18 cellular contexts compared by ENCODE assay signal in the genomic region with DNA sequence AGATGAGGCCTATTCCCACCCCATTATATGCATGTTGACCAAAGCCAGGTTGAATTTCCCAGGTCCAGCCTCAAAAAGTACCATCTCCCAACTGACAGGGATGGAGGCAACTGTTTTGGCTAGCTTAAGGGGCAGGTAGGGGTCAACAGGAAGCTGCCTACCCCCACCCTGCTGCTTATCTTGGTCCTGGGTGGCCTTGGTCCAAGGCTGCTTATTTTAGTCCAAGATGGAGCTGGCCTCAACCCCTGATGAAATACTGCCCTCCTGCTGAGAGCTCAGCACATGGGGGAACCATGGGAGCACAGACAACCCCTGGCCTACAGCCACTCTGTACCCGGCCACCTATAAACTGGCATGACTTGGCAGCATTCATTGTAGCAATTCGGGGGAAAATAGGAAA. TPM values are rescaled to one million over a fixed set of nuclear protein-coding genes. Genes with fewer than 3 reads are reported as not detected.
DNase-seq lines count a peak whose midpoint lies in the region; ATAC-seq and TF ChIP-seq lines count a peak whose summit lies in the region.
"Had no signal": no experiment of that assay in that cellular context is flagged by ENCODE, and none has a peak within 500 bp of the region (broad histone marks: within the 10 kb centered on the region; RNA-seq: fewer than 3 reads in every experiment).

No MANE protein-coding gene starts in this region.

- peak; percentile 9 for DNase-seq in activated CD8-positive, alpha-beta T cell treated with anti-CD3 and anti-CD28 coated beads for 36 hours
- no peak for DNase-seq in activated CD8-positive, alpha-beta T cell treated with anti-CD3 and anti-CD28 coated beads, Interleukin-2, amount 10 ng/mL, durations not matched to agents 7 days and 5 days
- DNase-seq in T-helper 2 cell treated with Interferon-gamma antibody and Interleukin-4, amounts not matched to agents 5 μg/mL and 100 μg/mL, for 36 hours (ENCODE audit: low spot score): no peak
- peak; percentile 10 for DNase-seq in fibroblast of pulmonary artery (ENCODE audit: low read depth)
- DNase-seq in progenitor cell of endocrine pancreas (ENCODE audit: low spot score, unreplicated experiment): no peak
- DNase-seq: 8988T, DMS 273 treated with DMSO at 0.1 percent for 48 hours, H7, Kasumi-1, MV-4-11, NCI-H146, NCI-H2227 treated with DMSO at 0.1 percent for 48 hours, NCI-H526 had no signal

- no peak for TF ChIP-seq CTCF in activated CD8-positive, alpha-beta T cell treated with anti-CD3 and anti-CD28 coated beads for 36 hours (IDR thresholded peaks at IDR 0.05)
- TF ChIP-seq CTCF in fibroblast of pulmonary artery (IDR thresholded peaks at IDR 0.05; ENCODE audit: low read length, missing control alignments) (no peak), progenitor cell of endocrine pancreas (IDR thresholded peaks at IDR 0.05; ENCODE audit: unreplicated experiment) (no peak)

- H3K4me3 ChIP-seq in fibroblast of pulmonary artery (replicated peaks; ENCODE audit: low read depth, low read length): no peak overlapping the region
- H3K4me3 ChIP-seq: BLaER1 treated with 17β-estradiol and CSF1 and Interleukin-3, amounts not matched to agents 10 nM and 100 nM had no signal

- no peaks in the 10 kb centered on the region for H3K9me3 Mint-ChIP-seq in activated CD8-positive, alpha-beta T cell treated with anti-CD3 and anti-CD28 coated beads for 36 hours
- no peaks in the 10 kb centered on the region for H3K9me3 Mint-ChIP-seq in activated CD8-positive, alpha-beta T cell treated with anti-CD3 and anti-CD28 coated beads, Interleukin-2, amount 10 ng/mL, durations not matched to agents 7 days and 5 days (ENCODE audit: insufficient read depth)
- no peaks in the 10 kb centered on the region for H3K9me3 Mint-ChIP-seq in T-helper 2 cell treated with Interferon-gamma antibody and Interleukin-4, amounts not matched to agents 5 μg/mL and 100 μg/mL, for 36 hours
- H3K9me3 Mint-ChIP-seq in progenitor cell of endocrine pancreas (ENCODE audit: low read depth): no peaks in the 10 kb centered on the region
- peaks cover 2% of the 10 kb centered on the region for H3K9me3 Mint-ChIP-seq in stimulated activated memory B cell treated with anti-CD40 and anti-IgM and Interleukin-4, amounts not matched to agents 10 μg/mL and 1 μg/mL and 100 μg/mL, for 72 hours

- no peak overlapping the region for H3K4me3 Mint-ChIP-seq in activated CD8-positive, alpha-beta T cell treated with anti-CD3 and anti-CD28 coated beads for 36 hours
- no peak overlapping the region for H3K4me3 Mint-ChIP-seq in activated CD8-positive, alpha-beta T cell treated with anti-CD3 and anti-CD28 coated beads, Interleukin-2, amount 10 ng/mL, durations not matched to agents 7 days and 5 days
- no peak overlapping the region for H3K4me3 Mint-ChIP-seq in T-helper 2 cell treated with Interferon-gamma antibody and Interleukin-4, amounts not matched to agents 5 μg/mL and 100 μg/mL, for 36 hours
- no peak overlapping the region for H3K4me3 Mint-ChIP-seq in progenitor cell of endocrine pancreas (ENCODE audit: low read depth)
- no peak overlapping the region for H3K4me3 Mint-ChIP-seq in stimulated activated memory B cell treated with anti-CD40 and anti-IgM and Interleukin-4, amounts not matched to agents 10 μg/mL and 1 μg/mL and 100 μg/mL, for 72 hours

- H3K36me3 Mint-ChIP-seq in activated CD8-positive, alpha-beta T cell treated with anti-CD3 and anti-CD28 coated beads for 36 hours (ENCODE audit: low read depth): peaks cover 7% of the 10 kb centered on the region
- peaks cover 9% of the 10 kb centered on the region for H3K36me3 Mint-ChIP-seq in activated CD8-positive, alpha-beta T cell treated with anti-CD3 and anti-CD28 coated beads, Interleukin-2, amount 10 ng/mL, durations not matched to agents 7 days and 5 days (ENCODE audit: low read depth)
- peaks cover 12% of the 10 kb centered on the region for H3K36me3 Mint-ChIP-seq in T-helper 2 cell treated with Interferon-gamma antibody and Interleukin-4, amounts not matched to agents 5 μg/mL and 100 μg/mL, for 36 hours (ENCODE audit: low read depth)
- no peaks in the 10 kb centered on the region for H3K36me3 Mint-ChIP-seq in progenitor cell of endocrine pancreas (ENCODE audit: insufficient read depth)
- H3K36me3 Mint-ChIP-seq in stimulated activated memory B cell treated with anti-CD40 and anti-IgM and Interleukin-4, amounts not matched to agents 10 μg/mL and 1 μg/mL and 100 μg/mL, for 72 hours: peaks cover 5% of the 10 kb centered on the region

- CTCF ChIA-PET in activated CD8-positive, alpha-beta T cell treated with anti-CD3 and anti-CD28 coated beads for 36 hours (lab: Charles Lee): no interaction called here
- CTCF ChIA-PET in activated CD8-positive, alpha-beta T cell treated with anti-CD3 and anti-CD28 coated beads, Interleukin-2, amount 10 ng/mL, durations not matched to agents 7 days and 5 days (lab: Charles Lee): interaction anchor here (0.5 kb wide), 1 partner anchor 78 kb away, joined by 3 read pairs; no protein-coding TSS in a partner anchor

- POLR2A ChIA-PET in activated CD8-positive, alpha-beta T cell treated with anti-CD3 and anti-CD28 coated beads for 36 hours (lab: Charles Lee): interaction anchor here (0.5 to 4.4 kb wide), 16 partner anchors 8 to 555 kb away, joined by 3 to 40 read pairs (median 4); no protein-coding TSS in a partner anchor
- POLR2A ChIA-PET in activated CD8-positive, alpha-beta T cell treated with anti-CD3 and anti-CD28 coated beads, Interleukin-2, amount 10 ng/mL, durations not matched to agents 7 days and 5 days (lab: Charles Lee): interaction anchor here (0.7 to 3.8 kb wide), 10 partner anchors 9 to 157 kb away, joined by 3 to 23 read pairs (median 4); partner anchors contain the start of genes H2AZ2 and MYO1G

- H3K4me1 Mint-ChIP-seq in activated CD8-positive, alpha-beta T cell treated with anti-CD3 and anti-CD28 coated beads for 36 hours (ENCODE audit: low read depth): peaks cover 19% of the 10 kb centered on the region
- H3K4me1 Mint-ChIP-seq in activated CD8-positive, alpha-beta T cell treated with anti-CD3 and anti-CD28 coated beads, Interleukin-2, amount 10 ng/mL, durations not matched to agents 7 days and 5 days (ENCODE audit: low read depth): peaks cover 18% of the 10 kb centered on the region
- H3K4me1 Mint-ChIP-seq in T-helper 2 cell treated with Interferon-gamma antibody and Interleukin-4, amounts not matched to agents 5 μg/mL and 100 μg/mL, for 36 hours (ENCODE audit: low read depth): peaks cover 15% of the 10 kb centered on the region
- peaks cover 10% of the 10 kb centered on the region for H3K4me1 Mint-ChIP-seq in progenitor cell of endocrine pancreas (ENCODE audit: low read depth)
- H3K4me1 Mint-ChIP-seq in stimulated activated memory B cell treated with anti-CD40 and anti-IgM and Interleukin-4, amounts not matched to agents 10 μg/mL and 1 μg/mL and 100 μg/mL, for 72 hours: peaks cover 28% of the 10 kb centered on the region

- no peak overlapping the region for H3K27ac Mint-ChIP-seq in activated CD8-positive, alpha-beta T cell treated with anti-CD3 and anti-CD28 coated beads for 36 hours
- no peak overlapping the region for H3K27ac Mint-ChIP-seq in activated CD8-positive, alpha-beta T cell treated with anti-CD3 and anti-CD28 coated beads, Interleukin-2, amount 10 ng/mL, durations not matched to agents 7 days and 5 days
- peak overlapping the region; percentile 31 for H3K27ac Mint-ChIP-seq in T-helper 2 cell treated with Interferon-gamma antibody and Interleukin-4, amounts not matched to agents 5 μg/mL and 100 μg/mL, for 36 hours
- peak overlapping the region; percentile 56 for H3K27ac Mint-ChIP-seq in progenitor cell of endocrine pancreas
- H3K27ac Mint-ChIP-seq in stimulated activated memory B cell treated with anti-CD40 and anti-IgM and Interleukin-4, amounts not matched to agents 10 μg/mL and 1 μg/mL and 100 μg/mL, for 72 hours: no peak overlapping the region

- ATAC-seq in activated CD8-positive, alpha-beta T cell treated with anti-CD3 and anti-CD28 coated beads for 36 hours: no peak
- ATAC-seq in activated CD8-positive, alpha-beta T cell treated with anti-CD3 and anti-CD28 coated beads, Interleukin-2, amount 10 ng/mL, durations not matched to agents 7 days and 5 days: no peak
- no peak for ATAC-seq in stimulated activated memory B cell treated with anti-CD40 and anti-IgM and Interleukin-4, amounts not matched to agents 10 μg/mL and 1 μg/mL and 100 μg/mL, for 72 hours
- ATAC-seq in GM18870 (IDR thresholded peaks at IDR 0.05; ENCODE audit: unreplicated experiment) (no peak), GM18520 (IDR thresholded peaks at IDR 0.05; ENCODE audit: unreplicated experiment) (no peak)

- H3K27me3 Mint-ChIP-seq in activated CD8-positive, alpha-beta T cell treated with anti-CD3 and anti-CD28 coated beads for 36 hours: no peaks in the 10 kb centered on the region
- H3K27me3 Mint-ChIP-seq in activated CD8-positive, alpha-beta T cell treated with anti-CD3 and anti-CD28 coated beads, Interleukin-2, amount 10 ng/mL, durations not matched to agents 7 days and 5 days (ENCODE audit: low read depth): peaks cover 24% of the 10 kb centered on the region
- peaks cover 20% of the 10 kb centered on the region for H3K27me3 Mint-ChIP-seq in T-helper 2 cell treated with Interferon-gamma antibody and Interleukin-4, amounts not matched to agents 5 μg/mL and 100 μg/mL, for 36 hours (ENCODE audit: low read depth)
- peaks cover 27% of the 10 kb centered on the region for H3K27me3 Mint-ChIP-seq in progenitor cell of endocrine pancreas
- peaks cover under 1% of the 10 kb centered on the region for H3K27me3 Mint-ChIP-seq in stimulated activated memory B cell treated with anti-CD40 and anti-IgM and Interleukin-4, amounts not matched to agents 10 μg/mL and 1 μg/mL and 100 μg/mL, for 72 hours

- intact Hi-C loops in activated CD8-positive, alpha-beta T cell treated with anti-CD3 and anti-CD28 coated beads for 36 hours (cut with micrococcal nuclease): no loop called here

RNA-seq across cellular contexts. Expression of gene MYO1G, which starts 23.1 kb away (rescaled TPM):
- 100 to 1,000 TPM; 399 to 403 TPM for total RNA-seq in activated CD8-positive, alpha-beta T cell treated with anti-CD3 and anti-CD28 coated beads for 36 hours
- total RNA-seq in activated CD8-positive, alpha-beta T cell treated with anti-CD3 and anti-CD28 coated beads, Interleukin-2, amount 10 ng/mL, durations not matched to agents 7 days and 5 days: 100 to 1,000 TPM; 435 to 453 TPM
- 0.53 and 0.67 TPM in 2 replicates for total RNA-seq in progenitor cell of endocrine pancreas
- total RNA-seq: H7, RPMI7951 had no signal

RNA-seq across cellular contexts. Expression of gene CCM2, which starts 44.3 kb away (rescaled TPM):
- total RNA-seq in activated CD8-positive, alpha-beta T cell treated with anti-CD3 and anti-CD28 coated beads for 36 hours: 10 to 100 TPM; 72.3 to 77.5 TPM
- 10 to 100 TPM; 99.6 to 99.9 TPM for total RNA-seq in activated CD8-positive, alpha-beta T cell treated with anti-CD3 and anti-CD28 coated beads, Interleukin-2, amount 10 ng/mL, durations not matched to agents 7 days and 5 days
- 42.2 and 43.0 TPM in 2 replicates for total RNA-seq in progenitor cell of endocrine pancreas

Comparison
In these comparisons a context has a peak if more than half of its experiments do, and no peak if none do; other contexts are left out.
1. DNase-seq: peak in activated CD8-positive, alpha-beta T cell treated with anti-CD3 and anti-CD28 coated beads for 36 hours (single experiment) and fibroblast of pulmonary artery (single experiment); none in activated CD8-positive, alpha-beta T cell treated with anti-CD3 and anti-CD28 coated beads, Interleukin-2, amount 10 ng/mL, durations not matched to agents 7 days and 5 days (single experiment), T-helper 2 cell treated with Interferon-gamma antibody and Interleukin-4, amounts not matched to agents 5 μg/mL and 100 μg/mL, for 36 hours (single experiment) and progenitor cell of endocrine pancreas (single experiment).
2. H3K27ac Mint-ChIP-seq: peak in T-helper 2 cell treated with Interferon-gamma antibody and Interleukin-4, amounts not matched to agents 5 μg/mL and 100 μg/mL, for 36 hours (single experiment) and progenitor cell of endocrine pancreas (single experiment); none in activated CD8-positive, alpha-beta T cell treated with anti-CD3 and anti-CD28 coated beads for 36 hours (single experiment), activated CD8-positive, alpha-beta T cell treated with anti-CD3 and anti-CD28 coated beads, Interleukin-2, amount 10 ng/mL, durations not matched to agents 7 days and 5 days (single experiment) and stimulated activated memory B cell treated with anti-CD40 and anti-IgM and Interleukin-4, amounts not matched to agents 10 μg/mL and 1 μg/mL and 100 μg/mL, for 72 hours (single experiment).
3. RNA of gene MYO1G, which starts 23.1 kb away (total RNA-seq): 435 to 453 TPM in activated CD8-positive, alpha-beta T cell treated with anti-CD3 and anti-CD28 coated beads, Interleukin-2, amount 10 ng/mL, durations not matched to agents 7 days and 5 days and 399 to 403 TPM in activated CD8-positive, alpha-beta T cell treated with anti-CD3 and anti-CD28 coated beads for 36 hours; 0.53 to 0.67 TPM in progenitor cell of endocrine pancreas; every median in the first group is over 100 times any median in the second.